Comparison of ENCODE assay signal across 8 cellular contexts in genomic region chr1:98991127-98992003, GRCh38.
DNase-seq lines count a peak whose midpoint lies in the region; ATAC-seq lines count a peak whose summit lies in the region.

No MANE protein-coding gene starts in this region.

- ATAC-seq in HG02885 (IDR thresholded peaks at IDR 0.05; ENCODE audit: poor library complexity, unreplicated experiment) (peak; percentile 80), GM21825 (IDR thresholded peaks at IDR 0.05; ENCODE audit: unreplicated experiment) (no peak)

- DNase-seq in activated T-cell treated with anti-CD3 and anti-CD28 coated beads for 24 hours (ENCODE audit: low read depth) (peak; percentile 12), SW480 (ENCODE audit: low spot score) (peak; percentile 27), iPS-NIHi7 (ENCODE audit: extremely low spot score) (peak; percentile 16), hypothalamus (lab: John Stamatoyannopoulos, UW) (no peak), NCI-H2196 treated with DMSO at 0.1 percent for 48 hours (lab: John Stamatoyannopoulos, UW; ENCODE audit: unreplicated experiment) (no peak)
- DNase-seq in activated T-cell treated with anti-CD3 and anti-CD28 coated beads, Interleukin-2, amount 50 U/mL, for 1 hour: no peak

Comparison
In these comparisons a context has a peak if more than half of its experiments do, and no peak if none do; other contexts are left out.
1. DNase-seq: peak in activated T-cell treated with anti-CD3 and anti-CD28 coated beads for 24 hours (single experiment), SW480 (single experiment) and iPS-NIHi7 (single experiment); none in activated T-cell treated with anti-CD3 and anti-CD28 coated beads, Interleukin-2, amount 50 U/mL, for 1 hour (single experiment), hypothalamus (0 of 51) and NCI-H2196 treated with DMSO at 0.1 percent for 48 hours (single experiment).